In the genomic region with DNA sequence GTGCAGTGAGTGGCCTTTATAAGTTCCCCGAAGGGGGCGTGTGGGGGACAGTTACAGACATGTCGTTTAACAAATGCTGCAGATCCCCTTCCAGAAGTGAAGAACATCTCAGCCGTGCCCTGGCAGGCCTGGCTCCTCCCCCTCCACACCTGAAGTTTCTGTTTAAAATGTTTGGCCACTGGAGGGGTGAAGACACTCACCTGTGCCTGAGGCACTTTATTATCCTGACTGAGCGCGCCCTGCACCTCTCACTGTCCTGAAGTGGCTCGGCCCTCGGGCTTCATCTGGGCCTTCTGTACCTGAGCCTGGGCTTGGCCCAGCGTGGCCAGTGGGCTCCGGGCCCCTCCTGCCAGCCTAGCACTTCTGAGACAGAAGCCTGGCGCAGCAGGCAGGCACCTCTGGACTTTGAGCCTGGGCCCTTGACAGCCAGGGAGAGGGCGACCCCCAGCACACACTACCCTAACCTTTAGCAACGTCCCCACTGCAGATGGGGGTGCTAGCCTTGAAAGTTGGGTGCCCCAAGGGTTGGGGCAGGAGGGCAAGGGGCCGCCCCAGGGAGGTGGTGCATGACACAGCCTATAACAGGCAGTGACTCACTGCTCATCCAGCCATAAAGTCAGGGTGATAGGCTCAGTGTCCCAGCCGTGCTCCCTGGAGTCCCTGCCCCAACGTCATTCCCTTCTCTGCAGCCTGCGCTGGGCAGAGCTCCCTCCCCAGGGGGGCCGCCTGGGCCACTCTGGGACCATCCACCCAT, we compare ENCODE assay signal across 15 cellular contexts. TPM values are rescaled to one million over a fixed set of nuclear protein-coding genes. Genes with fewer than 3 reads are reported as not detected.
DNase-seq lines count a peak whose midpoint lies in the region; ATAC-seq, FAIRE-seq and TF ChIP-seq lines count a peak whose summit lies in the region.
"Had no signal": no experiment of that assay in that cellular context is flagged by ENCODE, and none has a peak within 500 bp of the region (broad histone marks: within the 10 kb centered on the region; RNA-seq: fewer than 3 reads in every experiment).

No MANE protein-coding gene starts in this region.

- peaks cover 0 to 40% (median 21%) of the 10 kb centered on the region in 12 donors for H3K4me1 ChIP-seq in heart left ventricle
- H3K4me1 ChIP-seq in pancreas, result peaks cover 16 to 24% (median 22%) of the 10 kb centered on the region in 3 donors
- H3K4me1 ChIP-seq: tibial nerve had no signal

- H3K4me3 ChIP-seq in heart left ventricle (no peak overlapping the region), fibroblast of villous mesenchyme (ENCODE audit: low read depth, low read length) (no peak overlapping the region), pancreas (no peak overlapping the region)
- H3K4me3 ChIP-seq: tibial nerve had no signal

- DNase-seq in heart left ventricle (no peak), Right ventricle myocardium inferior (ENCODE audit: missing footprints) (no peak), RKO (ENCODE audit: low spot score) (peak; percentile 57), fibroblast of villous mesenchyme (ENCODE audit: low read depth) (peak; percentile 22), urothelium cell line (ENCODE audit: low spot score) (peak; percentile 69), iPS-NIHi11 (ENCODE audit: low spot score) (no peak), Kasumi-1 (lab: John Stamatoyannopoulos, UW) (no peak), pancreas (no peak)
- DNase-seq: activated naive CD8-positive, alpha-beta T cell treated with anti-CD3 and anti-CD28 coated beads for 36 hours; islet precursor cell; natural killer cell; NCI-H187 treated with DMSO at 0.1 percent for 48 hours had no signal

- intact Hi-C loops in heart left ventricle (cut with DNase I), result loop anchor here in 1 of 10 donors (5.0 kb wide), 1 partner anchor 77 kb away; no protein-coding TSS in a partner anchor
- intact Hi-C loops in Right ventricle myocardium inferior (cut with DNase I), result no loop called here
- intact Hi-C loops in pancreas (cut with DNase I), result no loop called here

- H3K27ac ChIP-seq in heart left ventricle (no peak overlapping the region), pancreas (no peak overlapping the region)
- H3K27ac ChIP-seq: tibial nerve had no signal

- 71 to 77% (median 72%) methylated on average over 16 to 18 of the region's 18 CpGs for WGBS in heart left ventricle, 4 donors
- 70 to 78% methylated on average over 18 of the region's 18 CpGs for WGBS in pancreas, 2 donors

- FAIRE-seq in urothelium cell line (lab: Jason Lieb, UNC) (peak; percentile 94), pancreas (lab: Jason Lieb, UNC) (no peak)
- FAIRE-seq: GM12891 had no signal

- TF ChIP-seq POLR2A in heart left ventricle (IDR thresholded peaks at IDR 0.05), result no peak

- ATAC-seq in heart left ventricle (peak in 3 of 4 donors; percentile 5 to 50 (median 29)), Right ventricle myocardium inferior (no peak), pancreas (no peak)
- ATAC-seq: natural killer cell had no signal

- H3K36me3 ChIP-seq in heart left ventricle, result no peaks in the 10 kb centered on the region
- no peaks in the 10 kb centered on the region for H3K36me3 ChIP-seq in pancreas
- H3K36me3 ChIP-seq: tibial nerve had no signal

- H3K9me3 ChIP-seq in heart left ventricle (no peaks in the 10 kb centered on the region), pancreas (no peaks in the 10 kb centered on the region)
- H3K9me3 ChIP-seq: tibial nerve had no signal

- TF ChIP-seq CTCF in heart left ventricle (IDR thresholded peaks at IDR 0.05), result no peak
- no peak for TF ChIP-seq CTCF in fibroblast of villous mesenchyme (IDR thresholded peaks at IDR 0.05; ENCODE audit: insufficient read depth, low read depth, low read length)
- no peak for TF ChIP-seq CTCF in pancreas (IDR thresholded peaks at IDR 0.05)

- H3K27me3 ChIP-seq in heart left ventricle (peaks cover 0 to 40% (median 8%) of the 10 kb centered on the region in 9 donors), pancreas (no peaks in the 10 kb centered on the region)

RNA-seq across cellular contexts. Expression of gene GATA5, which starts 13.6 kb away (rescaled TPM):
- total RNA-seq in heart left ventricle (1 to 10 TPM in 4 of 9 donors, under 1 TPM in 5; 0.21 to 7.4 (median 0.83) TPM), Right ventricle myocardium inferior (1.7 TPM), fibroblast of villous mesenchyme (not detected in 2 replicates), pancreas (under 1 TPM in 1 of 6 donors, not detected in 5; 0.34 TPM)
- polyA plus RNA-seq in heart left ventricle (1 to 10 TPM in 1 of 2 donors, under 1 TPM in 1; 0.98 to 1.6 TPM), pancreas (under 1 TPM; 0.02 to 0.15 TPM)
- total RNA-seq: activated naive CD8-positive, alpha-beta T cell treated with anti-CD3 and anti-CD28 coated beads for 36 hours; natural killer cell had no signal
- polyA plus RNA-seq: IgD-negative memory B cell had no signal

Comparison
In these comparisons a context has a peak if more than half of its experiments do, and no peak if none do; other contexts are left out.
1. ATAC-seq: peak in heart left ventricle (3 of 4); none in Right ventricle myocardium inferior (single experiment) and pancreas (0 of 4).
2. DNase-seq: peak in RKO (single experiment), fibroblast of villous mesenchyme (single experiment) and urothelium cell line (single experiment); none in heart left ventricle (0 of 5), Right ventricle myocardium inferior (single experiment), iPS-NIHi11 (single experiment), Kasumi-1 (0 of 2) and pancreas (0 of 6).